17 cellular contexts compared by ENCODE assay signal in genomic region chr11:12050911-12051667, GRCh38. TPM values are rescaled to one million over a fixed set of nuclear protein-coding genes. Genes with fewer than 3 reads are reported as not detected.
DNase-seq lines count a peak whose midpoint lies in the region; ATAC-seq and TF ChIP-seq lines count a peak whose summit lies in the region.
"Had no signal": no experiment of that assay in that cellular context is flagged by ENCODE, and none has a peak within 500 bp of the region (broad histone marks: within the 10 kb centered on the region; RNA-seq: fewer than 3 reads in every experiment).

No MANE protein-coding gene starts in this region.

- H3K4me2 ChIP-seq in skeletal muscle satellite cell (ENCODE audit: low read length): no peak overlapping the region

- CTCF ChIA-PET in activated CD4-positive, alpha-beta memory T cell treated with anti-CD3 and anti-CD28 coated beads, Interleukin-2, amount 10 ng/mL, durations not matched to agents 7 days and 5 days (lab: Charles Lee): interaction anchor here (1.0 to 3.9 kb wide), 7 partner anchors 37 to 238 kb away, joined by 3 to 28 read pairs (median 4); no protein-coding TSS in a partner anchor

- H3K36me3 Mint-ChIP-seq in activated CD4-positive, alpha-beta memory T cell treated with anti-CD3 and anti-CD28 coated beads, Interleukin-2, amount 10 ng/mL, durations not matched to agents 7 days and 5 days (ENCODE audit: low read depth): no peaks in the 10 kb centered on the region
- H3K36me3 Mint-ChIP-seq: CD8-positive, alpha-beta T cell had no signal

- H3K27ac ChIP-seq in gastroesophageal sphincter: peak overlapping the region in 3 of 4 donors; percentile 39 to 83 (median 68)
- H3K27ac ChIP-seq: epithelial cell of prostate, SJCRH30 had no signal

- H3K36me3 ChIP-seq in gastroesophageal sphincter: no peaks in the 10 kb centered on the region
- H3K36me3 ChIP-seq in skeletal muscle satellite cell (ENCODE audit: insufficient read depth, low read length): no peaks in the 10 kb centered on the region
- H3K36me3 ChIP-seq: SJCRH30 had no signal

- ATAC-seq in gastroesophageal sphincter (no peak), GM19467 (IDR thresholded peaks at IDR 0.05; ENCODE audit: unreplicated experiment) (no peak)
- ATAC-seq: CD8-positive, alpha-beta T cell; stimulated activated naive CD8-positive, alpha-beta T cell treated with anti-CD3 and anti-CD28 coated beads, Interleukin-15, amount 100 ng/mL, for 72 hours had no signal

- 72 to 73% methylated on average over 3 to 6 of the region's 11 CpGs for WGBS in gastroesophageal sphincter (ENCODE audit: low coverage in 1 of 2), 2 donors

- TF ChIP-seq POLR2A in gastroesophageal sphincter (IDR thresholded peaks at IDR 0.05): no peak

- peak overlapping the region; percentile 69 for H3K9ac ChIP-seq in skeletal muscle satellite cell (ENCODE audit: low read depth, low read length)

- H3K27me3 Mint-ChIP-seq in activated CD4-positive, alpha-beta memory T cell treated with anti-CD3 and anti-CD28 coated beads, Interleukin-2, amount 10 ng/mL, durations not matched to agents 7 days and 5 days: no peaks in the 10 kb centered on the region

- POLR2A ChIA-PET in activated CD4-positive, alpha-beta memory T cell treated with anti-CD3 and anti-CD28 coated beads, Interleukin-2, amount 10 ng/mL, durations not matched to agents 7 days and 5 days (lab: Charles Lee): interaction anchor here (0.6 to 2.1 kb wide), 4 partner anchors 144 to 231 kb away, joined by 3 to 7 read pairs (median 4); no protein-coding TSS in a partner anchor

- peaks cover 0 to 37% (median 9%) of the 10 kb centered on the region in 3 donors for H3K4me1 ChIP-seq in gastroesophageal sphincter
- H3K4me1 ChIP-seq in skeletal muscle satellite cell (ENCODE audit: control insufficient read depth, insufficient read depth, low read length): peaks cover 29% of the 10 kb centered on the region
- H3K4me1 ChIP-seq: SJCRH30 had no signal

- DNase-seq in NCI-H1436 treated with DMSO at 0.1 percent for 48 hours (lab: John Stamatoyannopoulos, UW): peak; percentile 21
- DNase-seq in NCI-H1436 (lab: John Stamatoyannopoulos, UW): no peak
- peak; percentile 53 for DNase-seq in NCI-H2029 treated with DMSO at 0.1 percent for 48 hours (lab: John Stamatoyannopoulos, UW)
- DNase-seq in activated CD4-positive, alpha-beta memory T cell treated with anti-CD3 and anti-CD28 coated beads, Interleukin-2, amount 10 ng/mL, durations not matched to agents 7 days and 5 days: no peak
- DNase-seq in dedifferentiated amniotic fluid mesenchymal stem cell (ENCODE audit: extremely low spot score): no peak
- DNase-seq: activated CD4-positive, alpha-beta T cell treated with anti-CD3 and anti-CD28 coated beads for 48 hours; NCI-H2081 treated with DMSO at 0.1 percent for 48 hours; posterior cingulate gyrus; SJCRH30; stimulated activated CD4-positive, alpha-beta T cell treated with anti-CD3 and anti-CD28 coated beads, Interleukin-12 subunit alpha, Interleukin-12 subunit beta, amount 100 ng/mL, for 4 hours; stimulated activated naive CD8-positive, alpha-beta T cell treated with anti-CD3 and anti-CD28 coated beads, Interleukin-15, amount 100 ng/mL, for 72 hours; T-helper 9 cell had no signal

- H3K4me1 Mint-ChIP-seq in activated CD4-positive, alpha-beta memory T cell treated with anti-CD3 and anti-CD28 coated beads, Interleukin-2, amount 10 ng/mL, durations not matched to agents 7 days and 5 days: peaks cover 6% of the 10 kb centered on the region

- no peak overlapping the region for H3K27ac Mint-ChIP-seq in activated CD4-positive, alpha-beta memory T cell treated with anti-CD3 and anti-CD28 coated beads, Interleukin-2, amount 10 ng/mL, durations not matched to agents 7 days and 5 days
- H3K27ac Mint-ChIP-seq: CD8-positive, alpha-beta T cell; stimulated activated naive CD8-positive, alpha-beta T cell treated with anti-CD3 and anti-CD28 coated beads, Interleukin-15, amount 100 ng/mL, for 72 hours had no signal

- no peaks in the 10 kb centered on the region for H3K9me3 ChIP-seq in gastroesophageal sphincter
- no peaks in the 10 kb centered on the region for H3K9me3 ChIP-seq in skeletal muscle satellite cell (replicated peaks; ENCODE audit: low read length)
- H3K9me3 ChIP-seq: SJCRH30 had no signal

- TF ChIP-seq EP300 in gastroesophageal sphincter (IDR thresholded peaks at IDR 0.05): no peak

- no peaks in the 10 kb centered on the region for H3K9me3 Mint-ChIP-seq in activated CD4-positive, alpha-beta memory T cell treated with anti-CD3 and anti-CD28 coated beads, Interleukin-2, amount 10 ng/mL, durations not matched to agents 7 days and 5 days
- H3K9me3 Mint-ChIP-seq: CD8-positive, alpha-beta T cell; stimulated activated naive CD8-positive, alpha-beta T cell treated with anti-CD3 and anti-CD28 coated beads, Interleukin-15, amount 100 ng/mL, for 72 hours had no signal

- H3K27me3 ChIP-seq in gastroesophageal sphincter: no peaks in the 10 kb centered on the region
- no peaks in the 10 kb centered on the region for H3K27me3 ChIP-seq in skeletal muscle satellite cell (ENCODE audit: control insufficient read depth, insufficient read depth, low read length)
- H3K27me3 ChIP-seq: SJCRH30 had no signal

- H3K4me3 ChIP-seq in gastroesophageal sphincter: no peak overlapping the region
- no peak overlapping the region for H3K4me3 ChIP-seq in skeletal muscle satellite cell (ENCODE audit: low read length)
- H3K4me3 ChIP-seq: SJCRH30 had no signal

- no peak overlapping the region for H3K4me3 Mint-ChIP-seq in activated CD4-positive, alpha-beta memory T cell treated with anti-CD3 and anti-CD28 coated beads, Interleukin-2, amount 10 ng/mL, durations not matched to agents 7 days and 5 days
- H3K4me3 Mint-ChIP-seq: CD8-positive, alpha-beta T cell; stimulated activated naive CD8-positive, alpha-beta T cell treated with anti-CD3 and anti-CD28 coated beads, Interleukin-15, amount 100 ng/mL, for 72 hours had no signal

- no peak for TF ChIP-seq CTCF in gastroesophageal sphincter (IDR thresholded peaks at IDR 0.05)

RNA-seq across cellular contexts. Expression of gene DKK3, which starts 42.7 kb away (rescaled TPM):
- total RNA-seq in gastroesophageal sphincter: 100 to 1,000 TPM in 2 of 4 donors, 10 to 100 TPM in 2; 72.1 to 249 (median 127) TPM
- 11.8 and 17.0 TPM in 2 replicates for total RNA-seq in skeletal muscle satellite cell (2012; rRNA removed)
- total RNA-seq in activated CD4-positive, alpha-beta memory T cell treated with anti-CD3 and anti-CD28 coated beads, Interleukin-2, amount 10 ng/mL, durations not matched to agents 7 days and 5 days: not detected

RNA-seq across cellular contexts. Expression of gene MICAL2, which starts 59.3 kb away (rescaled TPM):
- total RNA-seq in gastroesophageal sphincter: 100 to 1,000 TPM; 196 to 550 (median 237) TPM
- 25.6 and 43.9 TPM in 2 replicates for total RNA-seq in skeletal muscle satellite cell (2012; rRNA removed)
- total RNA-seq in activated CD4-positive, alpha-beta memory T cell treated with anti-CD3 and anti-CD28 coated beads, Interleukin-2, amount 10 ng/mL, durations not matched to agents 7 days and 5 days: 100 to 1,000 TPM; 135 to 143 TPM

Comparison
In these comparisons a context has a peak if more than half of its experiments do, and no peak if none do; other contexts are left out.
1. DNase-seq: peak in NCI-H1436 treated with DMSO at 0.1 percent for 48 hours (single experiment) and NCI-H2029 treated with DMSO at 0.1 percent for 48 hours (single experiment); none in NCI-H1436 (single experiment), activated CD4-positive, alpha-beta memory T cell treated with anti-CD3 and anti-CD28 coated beads, Interleukin-2, amount 10 ng/mL, durations not matched to agents 7 days and 5 days (single experiment) and dedifferentiated amniotic fluid mesenchymal stem cell (single experiment).
2. RNA of gene DKK3, which starts 42.7 kb away (total RNA-seq): 72.1 to 249 TPM in gastroesophageal sphincter; not detected in activated CD4-positive, alpha-beta memory T cell treated with anti-CD3 and anti-CD28 coated beads, Interleukin-2, amount 10 ng/mL, durations not matched to agents 7 days and 5 days; every median in the first group is over 10 times any median in the second.